Comparison of ENCODE assay signal across 10 cellular contexts in genomic region chrX:134599173-134599914, GRCh38. TPM values are rescaled to one million over a fixed set of nuclear protein-coding genes. Genes with fewer than 3 reads are reported as not detected.
DNase-seq lines count a peak whose midpoint lies in the region; FAIRE-seq lines count a peak whose summit lies in the region.
"Had no signal": no experiment of that assay in that cellular context is flagged by ENCODE, and none has a peak within 500 bp of the region (broad histone marks: within the 10 kb centered on the region; RNA-seq: fewer than 3 reads in every experiment).

No MANE protein-coding gene starts in this region.

- no peaks in the 10 kb centered on the region for H3K79me1 ChIP-seq in neuronal stem cell (ENCODE audit: low read depth, low read length)

- no peak overlapping the region for H3K23ac ChIP-seq in neuronal stem cell (ENCODE audit: low read depth, low read length, poor library complexity)

- no peak for FAIRE-seq in small intestine (lab: Jason Lieb, UNC)
- FAIRE-seq: urothelium cell line had no signal

- no peaks in the 10 kb centered on the region for H3K36me3 ChIP-seq in SJCRH30
- H3K36me3 ChIP-seq in neuronal stem cell (replicated peaks in 1 of 2; ENCODE audit: control insufficient read depth in 2 of 2, insufficient read depth in 2 of 2, low read length in 2 of 2) = no peaks in the 10 kb centered on the region
- H3K36me3 ChIP-seq in small intestine (ENCODE audit: control insufficient read depth in 2 of 2, insufficient read depth in 2 of 2, low read length in 2 of 2) = no peaks in the 10 kb centered on the region
- H3K36me3 ChIP-seq: heart right ventricle had no signal

- no peak overlapping the region for H2BK120ac ChIP-seq in neuronal stem cell (ENCODE audit: low read depth, low read length)

- H3K9me3 ChIP-seq in SJCRH30 (replicated peaks) (0 out of 2 replicates have a peak, but pooled peaks cover 3% of the 10 kb centered on the region), neuronal stem cell (replicated peaks in 1 of 2; ENCODE audit: control insufficient read depth in 2 of 2, insufficient read depth in 1 of 2, low read depth in 1 of 2, low read length in 2 of 2) (no peaks in the 10 kb centered on the region), small intestine (ENCODE audit: control insufficient read depth, low read depth) (no peaks in the 10 kb centered on the region)

- H3K27me3 ChIP-seq in SJCRH30 (no peaks in the 10 kb centered on the region), neuronal stem cell (ENCODE audit: control insufficient read depth in 3 of 3, insufficient read depth in 3 of 3, low read depth in 1 of 3, low read length in 3 of 3) (no peaks in the 10 kb centered on the region), small intestine (ENCODE audit: control insufficient read depth in 2 of 2, insufficient read depth in 2 of 2, low read length in 2 of 2) (no peaks in the 10 kb centered on the region)

- H3K18ac ChIP-seq in neuronal stem cell (ENCODE audit: low read length) = no peak overlapping the region

- no peak overlapping the region for H3K4ac ChIP-seq in neuronal stem cell (ENCODE audit: low read length)

- H3K14ac ChIP-seq in neuronal stem cell (ENCODE audit: low read length) = no peak overlapping the region

- peak; percentile 59 for DNase-seq in activated CD4-positive, alpha-beta T cell treated with anti-CD3 and anti-CD28 coated beads for 48 hours
- no peak for DNase-seq in activated CD4-positive, alpha-beta T cell treated with anti-CD3 and anti-CD28 coated beads, Interleukin-2, amount 50 U/mL, for 1 hour
- peak; percentile 36 for DNase-seq in MV-4-11 (lab: John Stamatoyannopoulos, UW)
- peak; percentile 87 for DNase-seq in fibroblast of gingiva (ENCODE audit: low read depth)
- DNase-seq in stimulated activated CD4-positive, alpha-beta T cell treated with anti-CD3 and anti-CD28 coated beads, TNF-alpha, amount 100 ng/mL, for 48 hours (ENCODE audit: low read depth in 3 of 3) = peak in 2 of 3 donors; percentile 20 to 36
- DNase-seq in SJCRH30 = no peak
- no peak for DNase-seq in neuronal stem cell (ENCODE audit: low spot score)
- DNase-seq in small intestine = no peak

- no peak overlapping the region for H2AFZ ChIP-seq in neuronal stem cell (ENCODE audit: low read length)

- no peak overlapping the region for H3K4me3 ChIP-seq in SJCRH30
- H3K4me3 ChIP-seq in neuronal stem cell (ENCODE audit: low read length in 2 of 2) = no peak overlapping the region
- no peak overlapping the region for H3K4me3 ChIP-seq in small intestine (ENCODE audit: low read depth in 1 of 2, low read length in 2 of 2)
- H3K4me3 ChIP-seq: heart right ventricle had no signal

- no peak overlapping the region for H4K8ac ChIP-seq in neuronal stem cell (ENCODE audit: low read depth, low read length)

- H2BK12ac ChIP-seq in neuronal stem cell (ENCODE audit: low read length) = no peak overlapping the region

- no peak overlapping the region for H2BK5ac ChIP-seq in neuronal stem cell (ENCODE audit: low read length)

- no peak overlapping the region for H3K27ac ChIP-seq in SJCRH30
- H3K27ac ChIP-seq in neuronal stem cell (replicated peaks; ENCODE audit: low read length) = no peak overlapping the region
- no peak overlapping the region for H3K27ac ChIP-seq in small intestine (ENCODE audit: low read depth in 1 of 2, low read length in 1 of 2)
- H3K27ac ChIP-seq: heart right ventricle had no signal

- H4K91ac ChIP-seq in neuronal stem cell (ENCODE audit: low read depth, low read length, poor library complexity) = no peak overlapping the region

- H3K4me2 ChIP-seq in neuronal stem cell (ENCODE audit: insufficient read depth, low read length, poor library complexity, severe bottlenecking) = no peak overlapping the region

- peaks cover 17% of the 10 kb centered on the region for H3K4me1 ChIP-seq in SJCRH30
- H3K4me1 ChIP-seq in neuronal stem cell (ENCODE audit: control insufficient read depth in 2 of 2, insufficient read depth in 1 of 2, low read depth in 1 of 2, low read length in 2 of 2) = no peaks in the 10 kb centered on the region
- no peaks in the 10 kb centered on the region for H3K4me1 ChIP-seq in small intestine (ENCODE audit: control insufficient read depth in 2 of 2, insufficient read depth in 1 of 2, low read depth in 1 of 2, low read length in 1 of 2)

- H2AK5ac ChIP-seq in neuronal stem cell (ENCODE audit: low read depth, low read length) = no peak overlapping the region

- no peak overlapping the region for H2BK15ac ChIP-seq in neuronal stem cell (ENCODE audit: low read length)

- H3K9ac ChIP-seq in neuronal stem cell (ENCODE audit: low read depth, low read length, poor library complexity) = no peak overlapping the region

- WGBS in neuronal stem cell (ENCODE audit: extremely low coverage in 2 of 2, insufficient read length in 2 of 2, insufficient replicate concordance in 1 of 2), 2 donors = no CpG with 5 or more reads among the region's 5 CpGs
- 54 to 67% (median 66%) methylated on average over 5 of the region's 5 CpGs for WGBS in small intestine, 3 donors

RNA-seq across cellular contexts. Expression of gene PLAC1, which starts 58.9 kb away (rescaled TPM):
- 2.7 and 4.0 TPM in 2 replicates for total RNA-seq in SJCRH30 (2014; rRNA removed; shearing (Covaris generic))
- 0.15 TPM for polyA plus RNA-seq in neuronal stem cell (2013, experiment 1 of 2)
- polyA plus RNA-seq in neuronal stem cell (2013, experiment 2 of 2) = 0.18 TPM
- polyA plus RNA-seq in small intestine = under 1 TPM in 1 of 3 donors, not detected in 2; 0.06 TPM
- total RNA-seq: heart right ventricle had no signal
- polyA plus RNA-seq: heart right ventricle had no signal

Comparison
In these comparisons a context has a peak if more than half of its experiments do, and no peak if none do; other contexts are left out.
1. DNase-seq: peak in activated CD4-positive, alpha-beta T cell treated with anti-CD3 and anti-CD28 coated beads for 48 hours (single experiment), MV-4-11 (single experiment), fibroblast of gingiva (single experiment) and stimulated activated CD4-positive, alpha-beta T cell treated with anti-CD3 and anti-CD28 coated beads, TNF-alpha, amount 100 ng/mL, for 48 hours (2 of 3); none in activated CD4-positive, alpha-beta T cell treated with anti-CD3 and anti-CD28 coated beads, Interleukin-2, amount 50 U/mL, for 1 hour (single experiment), SJCRH30 (0 of 2), neuronal stem cell (single experiment) and small intestine (single experiment).